8 cellular contexts compared by ENCODE assay signal in genomic region chr9:31799953-31800609, GRCh38.
A peak's percentile ranks its signal among the peaks of the same experiment; 100 is the strongest.
DNase-seq lines count a peak whose midpoint lies in the region; ATAC-seq and TF ChIP-seq lines count a peak whose summit lies in the region.

No MANE protein-coding gene starts in this region.

- TF ChIP-seq CTCF in DND-41 (IDR thresholded peaks at IDR 0.05; ENCODE audit: borderline replicate concordance, extremely low read depth, low read length, poor library complexity, severe bottlenecking) = peak; percentile 45
- TF ChIP-seq CTCF in LNCAP (IDR thresholded peaks at IDR 0.05) = peak; percentile 80

- H3K9me3 Mint-ChIP-seq in effector memory CD8-positive, alpha-beta T cell = no peaks in the 10 kb centered on the region

- ATAC-seq in DND-41 (ENCODE audit: insufficient read depth, low read depth) (no peak), GM18858 (IDR thresholded peaks at IDR 0.05; ENCODE audit: unreplicated experiment) (no peak), HG02981 (IDR thresholded peaks at IDR 0.05; ENCODE audit: unreplicated experiment) (no peak), HG02642 (IDR thresholded peaks at IDR 0.05; ENCODE audit: poor library complexity, unreplicated experiment) (no peak)
- ATAC-seq in effector memory CD8-positive, alpha-beta T cell (replicated peaks) = no peak

- no peak overlapping the region for H3K27ac Mint-ChIP-seq in effector memory CD8-positive, alpha-beta T cell

- no peaks in the 10 kb centered on the region for H4K20me1 ChIP-seq in DND-41 (ENCODE audit: insufficient read depth, low read length)

- no peaks in the 10 kb centered on the region for H3K4me1 ChIP-seq in DND-41 (ENCODE audit: insufficient read depth, low read length)

- no peak overlapping the region for H3K27ac ChIP-seq in DND-41 (ENCODE audit: low read length)

- H2AFZ ChIP-seq in DND-41 (ENCODE audit: low read depth, low read length) = no peak overlapping the region

- no peaks in the 10 kb centered on the region for H3K79me2 ChIP-seq in DND-41 (ENCODE audit: insufficient read depth, low read length)

- no peak overlapping the region for H3K4me3 Mint-ChIP-seq in effector memory CD8-positive, alpha-beta T cell

- no peaks in the 10 kb centered on the region for H3K27me3 Mint-ChIP-seq in effector memory CD8-positive, alpha-beta T cell

- H3K36me3 Mint-ChIP-seq in effector memory CD8-positive, alpha-beta T cell (ENCODE audit: insufficient read depth) = no peaks in the 10 kb centered on the region

- DNase-seq in DND-41 = no peak
- DNase-seq in SKM-1 (lab: John Stamatoyannopoulos, UW; ENCODE audit: unreplicated experiment) = peak; percentile 7
- peak; percentile 34 for DNase-seq in iPS-NIHi7 (ENCODE audit: extremely low spot score)
- no peak for DNase-seq in effector memory CD8-positive, alpha-beta T cell

- H3K36me3 ChIP-seq in DND-41 (ENCODE audit: insufficient read depth, low read length) = no peaks in the 10 kb centered on the region

- no peaks in the 10 kb centered on the region for H3K9me3 ChIP-seq in DND-41 (ENCODE audit: insufficient read depth, low read length, severe bottlenecking)

- no peak overlapping the region for H3K4me2 ChIP-seq in DND-41 (ENCODE audit: insufficient read depth, low read length)

- no peak overlapping the region for H3K4me3 ChIP-seq in DND-41 (ENCODE audit: low read depth in 1 of 2, low read length in 2 of 2)

- H3K9ac ChIP-seq in DND-41 (ENCODE audit: low read depth, low read length) = no peak overlapping the region

- H3K27me3 ChIP-seq in DND-41 (ENCODE audit: insufficient read depth, low read length, poor library complexity) = no peaks in the 10 kb centered on the region

- H3K4me1 Mint-ChIP-seq in effector memory CD8-positive, alpha-beta T cell (ENCODE audit: low read depth in 2 of 2) = no peaks in the 10 kb centered on the region

Comparison
In these comparisons a context has a peak if more than half of its experiments do, and no peak if none do; other contexts are left out.
1. DNase-seq: peak in SKM-1 (single experiment) and iPS-NIHi7 (single experiment); none in DND-41 (single experiment) and effector memory CD8-positive, alpha-beta T cell (0 of 3).